1 cellular context compared by ENCODE assay signal in the genomic region with DNA sequence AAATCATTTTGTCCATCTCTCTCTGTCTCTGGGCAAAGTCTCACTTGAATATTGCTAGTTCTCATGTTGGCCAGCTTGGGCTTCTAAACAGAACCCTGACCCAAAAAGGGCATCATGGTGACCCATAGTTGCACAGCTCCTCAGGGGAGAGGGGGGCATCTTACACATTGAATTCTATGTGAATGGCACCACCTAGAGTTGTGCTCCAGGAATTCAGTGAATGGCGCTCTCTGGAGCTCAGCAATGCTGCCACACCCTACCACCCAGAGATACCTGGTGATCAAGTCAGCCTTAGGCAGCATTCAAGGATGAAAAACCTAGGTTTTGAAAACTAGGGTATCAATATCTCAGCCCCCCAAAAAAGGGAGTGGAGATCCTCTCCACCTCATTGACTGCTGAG.
TF ChIP-seq lines count a peak whose summit lies in the region.

No MANE protein-coding gene starts in this region.

TF ChIP-seq in GM12878, 131 proteins besides CTCF, POLR2A, EP300 and RAD21:
- TF ChIP-seq SMAD5 (IDR thresholded peaks at IDR 0.05; ENCODE audit: low read depth) (no peak), KDM1A (IDR thresholded peaks at IDR 0.05; ENCODE audit: borderline replicate concordance) (no peak), MXI1 (IDR thresholded peaks at IDR 0.05; ENCODE audit: low read depth, low read length) (no peak), BHLHE40 (IDR thresholded peaks at IDR 0.05; ENCODE audit: borderline replicate concordance in 1 of 2, low read depth in 2 of 2, low read length in 1 of 2) (no peak), IRF5 (IDR thresholded peaks at IDR 0.05; ENCODE audit: borderline replicate concordance) (no peak), EGR1 (IDR thresholded peaks at IDR 0.05; ENCODE audit: borderline replicate concordance in 1 of 2, low read depth in 2 of 2, low read length in 2 of 2) (no peak), ZBED1 (IDR thresholded peaks at IDR 0.05; ENCODE audit: borderline replicate concordance) (no peak), ASH2L (IDR thresholded peaks at IDR 0.05; ENCODE audit: borderline replicate concordance, low read depth) (no peak), NFIC (IDR thresholded peaks at IDR 0.05; ENCODE audit: low read depth, low read length) (no peak), TCF7 (IDR thresholded peaks at IDR 0.05; ENCODE audit: borderline replicate concordance) (no peak), MEF2A (IDR thresholded peaks at IDR 0.05; ENCODE audit: insufficient read depth, low read depth, low read length) (no peak), PRDM15 (CRISPR knock-in tag; IDR thresholded peaks at IDR 0.05) (no peak), MEF2B (IDR thresholded peaks at IDR 0.05; ENCODE audit: partially characterized antibody, poor library complexity, severe bottlenecking) (no peak), MTA3 (IDR thresholded peaks at IDR 0.05; ENCODE audit: borderline replicate concordance, low read length) (no peak), PAX8 (IDR thresholded peaks at IDR 0.05) (no peak), ZSCAN29 (IDR thresholded peaks at IDR 0.05) (no peak)
- TF ChIP-seq, protein P1, sequence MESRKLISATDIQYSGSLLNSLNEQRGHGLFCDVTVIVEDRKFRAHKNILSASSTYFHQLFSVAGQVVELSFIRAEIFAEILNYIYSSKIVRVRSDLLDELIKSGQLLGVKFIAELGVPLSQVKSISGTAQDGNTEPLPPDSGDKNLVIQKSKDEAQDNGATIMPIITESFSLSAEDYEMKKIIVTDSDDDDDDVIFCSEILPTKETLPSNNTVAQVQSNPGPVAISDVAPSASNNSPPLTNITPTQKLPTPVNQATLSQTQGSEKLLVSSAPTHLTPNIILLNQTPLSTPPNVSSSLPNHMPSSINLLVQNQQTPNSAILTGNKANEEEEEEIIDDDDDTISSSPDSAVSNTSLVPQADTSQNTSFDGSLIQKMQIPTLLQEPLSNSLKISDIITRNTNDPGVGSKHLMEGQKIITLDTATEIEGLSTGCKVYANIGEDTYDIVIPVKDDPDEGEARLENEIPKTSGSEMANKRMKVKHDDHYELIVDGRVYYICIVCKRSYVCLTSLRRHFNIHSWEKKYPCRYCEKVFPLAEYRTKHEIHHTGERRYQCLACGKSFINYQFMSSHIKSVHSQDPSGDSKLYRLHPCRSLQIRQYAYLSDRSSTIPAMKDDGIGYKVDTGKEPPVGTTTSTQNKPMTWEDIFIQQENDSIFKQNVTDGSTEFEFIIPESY (IDR thresholded peaks at IDR 0.05): no peak
- TF ChIP-seq, protein P2, sequence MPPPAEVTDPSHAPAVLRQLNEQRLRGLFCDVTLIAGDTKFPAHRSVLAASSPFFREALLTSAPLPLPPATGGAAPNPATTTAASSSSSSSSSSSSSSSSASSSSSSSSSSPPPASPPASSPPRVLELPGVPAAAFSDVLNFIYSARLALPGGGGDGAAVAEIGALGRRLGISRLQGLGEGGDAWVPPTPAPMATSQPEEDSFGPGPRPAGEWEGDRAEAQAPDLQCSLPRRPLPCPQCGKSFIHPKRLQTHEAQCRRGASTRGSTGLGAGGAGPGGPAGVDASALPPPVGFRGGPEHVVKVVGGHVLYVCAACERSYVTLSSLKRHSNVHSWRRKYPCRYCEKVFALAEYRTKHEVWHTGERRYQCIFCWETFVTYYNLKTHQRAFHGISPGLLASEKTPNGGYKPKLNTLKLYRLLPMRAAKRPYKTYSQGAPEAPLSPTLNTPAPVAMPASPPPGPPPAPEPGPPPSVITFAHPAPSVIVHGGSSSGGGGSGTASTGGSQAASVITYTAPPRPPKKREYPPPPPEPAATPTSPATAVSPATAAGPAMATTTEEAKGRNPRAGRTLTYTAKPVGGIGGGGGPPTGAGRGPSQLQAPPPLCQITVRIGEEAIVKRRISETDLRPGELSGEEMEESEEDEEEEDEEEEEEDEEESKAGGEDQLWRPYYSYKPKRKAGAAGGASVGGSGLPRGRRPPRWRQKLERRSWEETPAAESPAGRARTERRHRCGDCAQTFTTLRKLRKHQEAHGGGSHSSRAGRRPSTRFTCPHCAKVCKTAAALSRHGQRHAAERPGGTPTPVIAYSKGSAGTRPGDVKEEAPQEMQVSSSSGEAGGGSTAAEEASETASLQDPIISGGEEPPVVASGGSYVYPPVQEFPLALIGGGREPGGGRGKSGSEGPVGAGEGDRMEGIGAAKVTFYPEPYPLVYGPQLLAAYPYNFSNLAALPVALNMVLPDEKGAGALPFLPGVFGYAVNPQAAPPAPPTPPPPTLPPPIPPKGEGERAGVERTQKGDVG (CRISPR knock-in tag; IDR thresholded peaks at IDR 0.05): no peak
